In genomic region chr5:2388005-2388361, GRCh38 we compare ENCODE assay signal across 20 cellular contexts.
"Had no signal": no experiment of that assay in that cellular context is flagged by ENCODE, and none has a peak within 500 bp of the region (broad histone marks: within the 10 kb centered on the region; RNA-seq: fewer than 3 reads in every experiment).

No MANE protein-coding gene starts in this region.

- H3K27ac ChIP-seq: body of pancreas, cardiac muscle cell, foreskin keratinocyte, hepatocyte, parathyroid adenoma, stomach, transverse colon, uterus had no signal

- H3K9me3 ChIP-seq: body of pancreas, stomach, transverse colon, uterus had no signal

- H3K27me3 ChIP-seq: body of pancreas, cardiac muscle cell, foreskin keratinocyte, hepatocyte, transverse colon, uterus had no signal

- H3K4me1 ChIP-seq: body of pancreas, foreskin keratinocyte, parathyroid adenoma, transverse colon, uterus had no signal

- DNase-seq: activated CD4-positive, alpha-beta memory T cell treated with anti-CD3 and anti-CD28 coated beads, Interleukin-2, amount 10 ng/mL, durations not matched to agents 7 days and 5 days; activated CD4-positive, alpha-beta T cell treated with anti-CD3 and anti-CD28 coated beads, Interleukin-2, amount 10 ng/mL, durations not matched to agents 24 days and 14 days; activated effector memory CD4-positive, alpha-beta T cell treated with anti-CD3 and anti-CD28 coated beads, Interleukin-2, amount 50 U/mL, for 16 hours; activated naive CD4-positive, alpha-beta T cell treated with anti-CD3 and anti-CD28 coated beads, Interleukin-2, amount 10 ng/mL, durations not matched to agents 7 days and 5 days; body of pancreas; effector CD4-positive, alpha-beta T cell; erythroblast; foreskin keratinocyte; immature natural killer cell; left ventricle myocardium superior; small intestine; stimulated activated CD4-positive, alpha-beta T cell treated with anti-CD3 and anti-CD28 coated beads, Interleukin-2, amount 100 ng/mL, for 24 hours; stomach; transverse colon; uterus had no signal

- H3K4me3 ChIP-seq: body of pancreas, cardiac muscle cell, hepatocyte, transverse colon, uterus had no signal

- H3K9ac ChIP-seq: parathyroid adenoma had no signal

- H3K36me3 ChIP-seq: cardiac muscle cell, stomach, transverse colon, uterus had no signal

- ATAC-seq: activated CD4-positive, CD25-positive, alpha-beta regulatory T cell treated with anti-CD3 and anti-CD28 coated beads, Interleukin-2, amount 50 U/mL, for 24 hours; body of pancreas; foreskin keratinocyte; left ventricle myocardium superior; stimulated activated memory B cell treated with anti-CD40 and anti-IgM and Interleukin-4, amounts not matched to agents 10 μg/mL and 1 μg/mL and 100 μg/mL, for 72 hours had no signal
